22 cellular contexts compared by ENCODE assay signal in genomic region chr12:128012110-128012509, GRCh38.
DNase-seq lines count a peak whose midpoint lies in the region; ATAC-seq lines count a peak whose summit lies in the region.
"Had no signal": no experiment of that assay in that cellular context is flagged by ENCODE, and none has a peak within 500 bp of the region (broad histone marks: within the 10 kb centered on the region; RNA-seq: fewer than 3 reads in every experiment).

No MANE protein-coding gene starts in this region.

- H3K36me3 Mint-ChIP-seq in activated naive CD4-positive, alpha-beta T cell treated with anti-CD3 and anti-CD28 coated beads, Interleukin-2, amount 50 U/mL, for 72 hours = peaks cover 0 to 5% of the 10 kb centered on the region in 2 donors
- no peaks in the 10 kb centered on the region for H3K36me3 Mint-ChIP-seq in activated naive CD8-positive, alpha-beta T cell treated with anti-CD3 and anti-CD28 coated beads, Interleukin-2, amount 50 U/mL, for 24 hours (ENCODE audit: low read depth)
- H3K36me3 Mint-ChIP-seq: CD14-positive monocyte; CD4-positive, alpha-beta memory T cell; CD4-positive, CD25-positive, alpha-beta regulatory T cell; CD8-positive, alpha-beta memory T cell had no signal

- H3K27ac Mint-ChIP-seq in activated naive CD4-positive, alpha-beta T cell treated with anti-CD3 and anti-CD28 coated beads, Interleukin-2, amount 50 U/mL, for 72 hours = no peak overlapping the region
- no peak overlapping the region for H3K27ac Mint-ChIP-seq in activated naive CD8-positive, alpha-beta T cell treated with anti-CD3 and anti-CD28 coated beads, Interleukin-2, amount 50 U/mL, for 24 hours
- H3K27ac Mint-ChIP-seq: CD14-positive monocyte; CD4-positive, alpha-beta memory T cell; CD4-positive, CD25-positive, alpha-beta regulatory T cell; CD8-positive, alpha-beta memory T cell had no signal

- H3K4me1 Mint-ChIP-seq in activated naive CD8-positive, alpha-beta T cell treated with anti-CD3 and anti-CD28 coated beads, Interleukin-2, amount 50 U/mL, for 24 hours = no peaks in the 10 kb centered on the region
- H3K4me1 Mint-ChIP-seq: CD14-positive monocyte; CD4-positive, alpha-beta memory T cell; CD4-positive, CD25-positive, alpha-beta regulatory T cell; CD8-positive, alpha-beta memory T cell had no signal

- no peaks in the 10 kb centered on the region for H3K27me3 Mint-ChIP-seq in activated naive CD8-positive, alpha-beta T cell treated with anti-CD3 and anti-CD28 coated beads, Interleukin-2, amount 50 U/mL, for 24 hours
- H3K27me3 Mint-ChIP-seq: CD4-positive, CD25-positive, alpha-beta regulatory T cell had no signal

- H3K4me3 Mint-ChIP-seq in activated naive CD8-positive, alpha-beta T cell treated with anti-CD3 and anti-CD28 coated beads, Interleukin-2, amount 50 U/mL, for 24 hours = no peak overlapping the region
- H3K4me3 Mint-ChIP-seq: CD14-positive monocyte; CD4-positive, alpha-beta memory T cell; CD4-positive, CD25-positive, alpha-beta regulatory T cell; CD8-positive, alpha-beta memory T cell had no signal

- H3K9me3 Mint-ChIP-seq in activated naive CD4-positive, alpha-beta T cell treated with anti-CD3 and anti-CD28 coated beads, Interleukin-2, amount 50 U/mL, for 72 hours = peaks cover 4 to 7% of the 10 kb centered on the region in 2 donors
- H3K9me3 Mint-ChIP-seq in activated naive CD8-positive, alpha-beta T cell treated with anti-CD3 and anti-CD28 coated beads, Interleukin-2, amount 50 U/mL, for 24 hours = peaks cover 4% of the 10 kb centered on the region

- intact Hi-C loops in left colon (cut with DNase I, micrococcal nuclease) = no loop called here

- DNase-seq in left colon = peak in 1 of 2 donors; percentile 40
- DNase-seq in mucosa of gallbladder (ENCODE audit: low spot score) = peak; percentile 32
- no peak for DNase-seq in activated naive CD4-positive, alpha-beta T cell treated with anti-CD3 and anti-CD28 coated beads, Interleukin-2, amount 50 U/mL, for 72 hours (ENCODE audit: low spot score in 2 of 2)
- DNase-seq in activated naive CD8-positive, alpha-beta T cell treated with anti-CD3 and anti-CD28 coated beads, Interleukin-2, amount 50 U/mL, for 24 hours = no peak
- DNase-seq in occipital lobe (lab: John Stamatoyannopoulos, UW) = no peak
- DNase-seq: 8988T; ACHN; BE2C; C1 segment of cervical spinal cord; CD4-positive, alpha-beta memory T cell; CD4-positive, CD25-positive, alpha-beta regulatory T cell; CD8-positive, alpha-beta memory T cell; COR-L47; DMS 273 treated with DMSO at 0.1 percent for 48 hours; DMS153; DMS53; DMS79; DND-41; EL; GDM1 had no signal

- ATAC-seq in left colon = peak; percentile 67
- no peak for ATAC-seq in activated naive CD4-positive, alpha-beta T cell treated with anti-CD3 and anti-CD28 coated beads, Interleukin-2, amount 50 U/mL, for 72 hours
- no peak for ATAC-seq in activated naive CD8-positive, alpha-beta T cell treated with anti-CD3 and anti-CD28 coated beads, Interleukin-2, amount 50 U/mL, for 24 hours
- ATAC-seq: GM12878 had no signal
